Comparison of ENCODE assay signal across 32 cellular contexts in genomic region chr3:9448071-9448470, GRCh38. TPM values are rescaled to one million over a fixed set of nuclear protein-coding genes. Genes with fewer than 3 reads are reported as not detected.
DNase-seq lines count a peak whose midpoint lies in the region; ATAC-seq and TF ChIP-seq lines count a peak whose summit lies in the region.
"Had no signal": no experiment of that assay in that cellular context is flagged by ENCODE, and none has a peak within 500 bp of the region (broad histone marks: within the 10 kb centered on the region; RNA-seq: fewer than 3 reads in every experiment).

No MANE protein-coding gene starts in this region.

- in situ Hi-C loops in GM23248 (cut with MboI), result no loop called here

- no peak overlapping the region for H3K4me3 ChIP-seq in GM23248
- H3K4me3 ChIP-seq in sigmoid colon, result no peak overlapping the region
- H3K4me3 ChIP-seq: adrenal gland, breast epithelium, colonic mucosa, esophagus squamous epithelium, gastrocnemius medialis, GM12878, suprapubic skin had no signal

- no peak for DNase-seq in activated CD8-positive, alpha-beta T cell treated with anti-CD3 and anti-CD28 coated beads for 36 hours
- no peak for DNase-seq in activated CD8-positive, alpha-beta T cell treated with anti-CD3 and anti-CD28 coated beads, Interleukin-2, amount 10 ng/mL, durations not matched to agents 7 days and 5 days
- DNase-seq in GM23248 (no peak), putamen (ENCODE audit: low spot score) (peak; percentile 56), DMS114 treated with DMSO at 0.1 percent for 48 hours (lab: John Stamatoyannopoulos, UW; ENCODE audit: unreplicated experiment) (no peak), sigmoid colon (no peak)
- DNase-seq: activated CD4-positive, CD25-positive, alpha-beta regulatory T cell treated with anti-CD3 and anti-CD28 coated beads, Interleukin-2, amount 50 U/mL, for 72 hours; activated CD8-positive, alpha-beta memory T cell treated with anti-CD3 and anti-CD28 coated beads, Interleukin-2, amount 50 U/mL, for 4 hours; activated gamma-delta T cell; adrenal gland; colonic mucosa; DND-41; esophagus squamous epithelium; gastrocnemius medialis; H7; hypothalamus; Kasumi-1; left ventricle myocardium superior; midbrain; NCI-H2171; NCI-H524; SIG-M5; stimulated activated CD8-positive, alpha-beta memory T cell treated with anti-CD3 and anti-CD28 coated beads, Interleukin-4, amount 100 ng/mL, for 48 hours had no signal

- H3F3A ChIP-seq in GM23248 (ENCODE audit: insufficient read depth), result peaks cover 40% of the 10 kb centered on the region

- intact Hi-C loops in activated CD8-positive, alpha-beta T cell treated with anti-CD3 and anti-CD28 coated beads for 36 hours (cut with micrococcal nuclease), result no loop called here
- intact Hi-C loops in sigmoid colon (cut with DNase I), result no loop called here

- no peak overlapping the region for H3K4me2 ChIP-seq in GM23248 (ENCODE audit: unreplicated experiment)

- H3K27ac Mint-ChIP-seq in activated CD8-positive, alpha-beta T cell treated with anti-CD3 and anti-CD28 coated beads for 36 hours, result peak overlapping the region; percentile 17
- H3K27ac Mint-ChIP-seq in activated CD8-positive, alpha-beta T cell treated with anti-CD3 and anti-CD28 coated beads, Interleukin-2, amount 10 ng/mL, durations not matched to agents 7 days and 5 days, result no peak overlapping the region
- H3K27ac Mint-ChIP-seq in brain, result peak overlapping the region in 4 of 5 experiments; percentile 20 to 64 (median 36)
- H3K27ac Mint-ChIP-seq: nephron had no signal

- no peaks in the 10 kb centered on the region for H3K9me3 Mint-ChIP-seq in activated CD8-positive, alpha-beta T cell treated with anti-CD3 and anti-CD28 coated beads for 36 hours
- no peaks in the 10 kb centered on the region for H3K9me3 Mint-ChIP-seq in activated CD8-positive, alpha-beta T cell treated with anti-CD3 and anti-CD28 coated beads, Interleukin-2, amount 10 ng/mL, durations not matched to agents 7 days and 5 days (ENCODE audit: insufficient read depth)
- no peaks in the 10 kb centered on the region for H3K9me3 Mint-ChIP-seq in brain
- H3K9me3 Mint-ChIP-seq: nephron had no signal

- H3K4me1 Mint-ChIP-seq in activated CD8-positive, alpha-beta T cell treated with anti-CD3 and anti-CD28 coated beads for 36 hours (ENCODE audit: low read depth), result peaks cover 30% of the 10 kb centered on the region
- peaks cover 33% of the 10 kb centered on the region for H3K4me1 Mint-ChIP-seq in activated CD8-positive, alpha-beta T cell treated with anti-CD3 and anti-CD28 coated beads, Interleukin-2, amount 10 ng/mL, durations not matched to agents 7 days and 5 days (ENCODE audit: low read depth)
- H3K4me1 Mint-ChIP-seq in brain, result no peaks in the 10 kb centered on the region
- H3K4me1 Mint-ChIP-seq: nephron had no signal

- H3K9ac ChIP-seq in GM23248, result no peak overlapping the region
- H3K9ac ChIP-seq: parathyroid adenoma had no signal

- POLR2A ChIA-PET in activated CD8-positive, alpha-beta T cell treated with anti-CD3 and anti-CD28 coated beads for 36 hours (lab: Charles Lee), result no interaction called here
- POLR2A ChIA-PET in activated CD8-positive, alpha-beta T cell treated with anti-CD3 and anti-CD28 coated beads, Interleukin-2, amount 10 ng/mL, durations not matched to agents 7 days and 5 days (lab: Charles Lee), result no interaction called here

- peaks cover 97% of the 10 kb centered on the region for H3K79me2 ChIP-seq in GM23248 (ENCODE audit: insufficient read depth)

- CTCF ChIA-PET in activated CD8-positive, alpha-beta T cell treated with anti-CD3 and anti-CD28 coated beads for 36 hours (lab: Charles Lee), result no interaction called here
- CTCF ChIA-PET in activated CD8-positive, alpha-beta T cell treated with anti-CD3 and anti-CD28 coated beads, Interleukin-2, amount 10 ng/mL, durations not matched to agents 7 days and 5 days (lab: Charles Lee), result interaction anchor here (1.4 kb wide), 1 partner anchor 95 kb away, joined by 4 read pairs; no protein-coding TSS in a partner anchor

- peaks cover 7% of the 10 kb centered on the region for H3K4me1 ChIP-seq in GM23248 (ENCODE audit: insufficient read depth)
- peaks cover 0 to 6% (median 0%) of the 10 kb centered on the region in 4 donors for H3K4me1 ChIP-seq in sigmoid colon
- H3K4me1 ChIP-seq: breast epithelium, colonic mucosa, esophagus squamous epithelium, gastrocnemius medialis, parathyroid adenoma, suprapubic skin had no signal

- TF ChIP-seq EP300 in sigmoid colon (IDR thresholded peaks at IDR 0.05), result no peak

- no peaks in the 10 kb centered on the region for H4K20me1 ChIP-seq in GM23248 (ENCODE audit: insufficient read depth)

- H3K36me3 ChIP-seq in GM23248 (ENCODE audit: low read depth) (peaks cover 84% of the 10 kb centered on the region), sigmoid colon (peaks cover 36 to 97% (median 59%) of the 10 kb centered on the region in 4 donors)

- WGBS in GM23248 (ENCODE audit: low coverage in 1 of 2, low lambda C conversion rate in 2 of 2, missing lambda C conversion rate in 2 of 2), 2 experiments, result 96% methylated on average over 4 of the region's 4 CpGs
- 85 to 90% methylated on average over 4 of the region's 4 CpGs for WGBS in sigmoid colon, 2 donors

- H3K27ac ChIP-seq in GM23248, result peak overlapping the region; percentile 51
- no peak overlapping the region for H3K27ac ChIP-seq in sigmoid colon
- H3K27ac ChIP-seq: adrenal gland, breast epithelium, colonic mucosa, esophagus squamous epithelium, gastrocnemius medialis, parathyroid adenoma, suprapubic skin had no signal

- H3K4me3 Mint-ChIP-seq in activated CD8-positive, alpha-beta T cell treated with anti-CD3 and anti-CD28 coated beads for 36 hours, result no peak overlapping the region
- no peak overlapping the region for H3K4me3 Mint-ChIP-seq in activated CD8-positive, alpha-beta T cell treated with anti-CD3 and anti-CD28 coated beads, Interleukin-2, amount 10 ng/mL, durations not matched to agents 7 days and 5 days
- H3K4me3 Mint-ChIP-seq in brain, result no peak overlapping the region
- H3K4me3 Mint-ChIP-seq: nephron had no signal

- H3K27me3 ChIP-seq in GM23248 (replicated peaks; ENCODE audit: insufficient read depth) (no peaks in the 10 kb centered on the region), sigmoid colon (no peaks in the 10 kb centered on the region)
- H3K27me3 ChIP-seq: adrenal gland, breast epithelium, colonic mucosa, esophagus squamous epithelium, gastrocnemius medialis, suprapubic skin had no signal

- peaks cover 69% of the 10 kb centered on the region for H3K36me3 Mint-ChIP-seq in activated CD8-positive, alpha-beta T cell treated with anti-CD3 and anti-CD28 coated beads for 36 hours (ENCODE audit: low read depth)
- peaks cover 66% of the 10 kb centered on the region for H3K36me3 Mint-ChIP-seq in activated CD8-positive, alpha-beta T cell treated with anti-CD3 and anti-CD28 coated beads, Interleukin-2, amount 10 ng/mL, durations not matched to agents 7 days and 5 days (ENCODE audit: low read depth)
- H3K36me3 Mint-ChIP-seq in brain, result peaks cover 82% of the 10 kb centered on the region

- no peak overlapping the region for H2AFZ ChIP-seq in GM23248
- H2AFZ ChIP-seq: parathyroid adenoma had no signal

- no peak for ATAC-seq in activated CD8-positive, alpha-beta T cell treated with anti-CD3 and anti-CD28 coated beads for 36 hours
- no peak for ATAC-seq in activated CD8-positive, alpha-beta T cell treated with anti-CD3 and anti-CD28 coated beads, Interleukin-2, amount 10 ng/mL, durations not matched to agents 7 days and 5 days
- ATAC-seq in HG02852 (IDR thresholded peaks at IDR 0.05; ENCODE audit: unreplicated experiment), result no peak
- ATAC-seq: gastrocnemius medialis, GM12878, left ventricle myocardium superior, Panc1, sciatic nerve had no signal

- TF ChIP-seq POLR2A in sigmoid colon (IDR thresholded peaks at IDR 0.05), result no peak

- H3K9me2 ChIP-seq in GM23248 (ENCODE audit: insufficient read depth), result no peaks in the 10 kb centered on the region

- no peak for TF ChIP-seq CTCF in activated CD8-positive, alpha-beta T cell treated with anti-CD3 and anti-CD28 coated beads for 36 hours (IDR thresholded peaks at IDR 0.05)
- TF ChIP-seq CTCF in brain (conservative IDR thresholded peaks at IDR 0.05), result no peak
- TF ChIP-seq CTCF in sigmoid colon (IDR thresholded peaks at IDR 0.05), result no peak

- no peaks in the 10 kb centered on the region for H3K9me3 ChIP-seq in GM23248 (ENCODE audit: low read depth)
- no peaks in the 10 kb centered on the region for H3K9me3 ChIP-seq in sigmoid colon
- H3K9me3 ChIP-seq: adrenal gland, breast epithelium, colonic mucosa, esophagus squamous epithelium, gastrocnemius medialis, suprapubic skin had no signal

- no peaks in the 10 kb centered on the region for H3K27me3 Mint-ChIP-seq in activated CD8-positive, alpha-beta T cell treated with anti-CD3 and anti-CD28 coated beads for 36 hours
- no peaks in the 10 kb centered on the region for H3K27me3 Mint-ChIP-seq in activated CD8-positive, alpha-beta T cell treated with anti-CD3 and anti-CD28 coated beads, Interleukin-2, amount 10 ng/mL, durations not matched to agents 7 days and 5 days (ENCODE audit: low read depth)
- no peaks in the 10 kb centered on the region for H3K27me3 Mint-ChIP-seq in brain

RNA-seq across cellular contexts. Expression of gene SETD5, which starts 50.7 kb away (rescaled TPM):
- total RNA-seq in activated CD8-positive, alpha-beta T cell treated with anti-CD3 and anti-CD28 coated beads for 36 hours, result 100 to 1,000 TPM; 118 to 128 TPM
- 100 to 1,000 TPM; 122 to 126 TPM for total RNA-seq in activated CD8-positive, alpha-beta T cell treated with anti-CD3 and anti-CD28 coated beads, Interleukin-2, amount 10 ng/mL, durations not matched to agents 7 days and 5 days
- 45.0 and 62.0 TPM in 2 replicates for total RNA-seq in GM23248 (2014; rRNA removed; shearing (Covaris generic))
- 31.7 and 35.0 TPM in 2 replicates for polyA plus RNA-seq in GM23248 (2016; fragmentation: Nextera tagmentation; extraction: Ambion mirVana)
- polyA plus RNA-seq in brain (ENCODE audit: insufficient read depth, low read depth, low replicate concordance), result 32.7 TPM
- total RNA-seq in sigmoid colon, result 100 to 1,000 TPM in 1 of 4 donors, 10 to 100 TPM in 3; 69.9 to 149 (median 72.7) TPM
- 10 to 100 TPM in 2 of 3 donors, 1 to 10 TPM in 1; 8.6 to 44.7 (median 10.2) TPM for polyA plus RNA-seq in sigmoid colon
